In genomic region chr10:12184165-12184564, GRCh38 we compare ENCODE assay signal across 8 cellular contexts.
"Had no signal": no experiment of that assay in that cellular context is flagged by ENCODE, and none has a peak within 500 bp of the region (broad histone marks: within the 10 kb centered on the region; RNA-seq: fewer than 3 reads in every experiment).

No MANE protein-coding gene starts in this region.

- H3K9me3 ChIP-seq: HAP-1 had no signal

- DNase-seq: GM23248, GOT3, H7, HFFc6, IMR-90 had no signal

- ATAC-seq: HCT116 had no signal

- H3K27ac ChIP-seq: GM23248, HL-60 had no signal

- H3K4me3 ChIP-seq: GM23248, HAP-1 had no signal
